In genomic region chr6:144460224-144461095, GRCh38 we compare ENCODE assay signal across 11 cellular contexts.
DNase-seq lines count a peak whose midpoint lies in the region; ATAC-seq lines count a peak whose summit lies in the region.
"Had no signal": no experiment of that assay in that cellular context is flagged by ENCODE, and none has a peak within 500 bp of the region (broad histone marks: within the 10 kb centered on the region; RNA-seq: fewer than 3 reads in every experiment).

No MANE protein-coding gene starts in this region.

- no CpG with 5 or more reads among the region's 6 CpGs for WGBS in neuronal stem cell (ENCODE audit: extremely low coverage in 2 of 2, insufficient read length in 2 of 2, insufficient replicate concordance in 1 of 2), 2 donors

- peaks cover 0 to 2% (median 0%) of the 10 kb centered on the region in 3 donors for H3K27me3 Mint-ChIP-seq in immature natural killer cell (ENCODE audit: low read depth in 3 of 3)
- H3K27me3 Mint-ChIP-seq: dendritic cell treated with granulocyte-macrophage colony-stimulating factor and Interleukin-4, amounts not matched to agents 40 ng/mL and 50 ng/mL, for 4 days had no signal

- peak overlapping the region; percentile 28 to 56 (median 44) for H3K4me3 Mint-ChIP-seq in immature natural killer cell
- H3K4me3 Mint-ChIP-seq: dendritic cell treated with granulocyte-macrophage colony-stimulating factor and Interleukin-4, amounts not matched to agents 40 ng/mL and 50 ng/mL, for 4 days had no signal

- no peak overlapping the region for H3K14ac ChIP-seq in neuronal stem cell (ENCODE audit: low read length)

- no peak overlapping the region for H3K4me2 ChIP-seq in neuronal stem cell (ENCODE audit: insufficient read depth, low read length, poor library complexity, severe bottlenecking)

- H3K9me3 ChIP-seq in neuronal stem cell (replicated peaks in 1 of 2; ENCODE audit: control insufficient read depth in 2 of 2, insufficient read depth in 1 of 2, low read depth in 1 of 2, low read length in 2 of 2) = no peaks in the 10 kb centered on the region
- H3K9me3 ChIP-seq in SJCRH30 (replicated peaks) = no peaks in the 10 kb centered on the region

- no peak overlapping the region for H3K27ac ChIP-seq in neuronal stem cell (replicated peaks; ENCODE audit: low read length)
- H3K27ac ChIP-seq in SJCRH30 = no peak overlapping the region

- H3K4me3 ChIP-seq in neuronal stem cell (ENCODE audit: low read length in 2 of 2) (no peak overlapping the region), SJCRH30 (no peak overlapping the region)

- H2BK5ac ChIP-seq in neuronal stem cell (ENCODE audit: low read length) = no peak overlapping the region

- H3K27ac Mint-ChIP-seq in immature natural killer cell = peak overlapping the region; percentile 71 to 94 (median 88)
- H3K27ac Mint-ChIP-seq: dendritic cell treated with granulocyte-macrophage colony-stimulating factor and Interleukin-4, amounts not matched to agents 40 ng/mL and 50 ng/mL, for 4 days had no signal

- H2BK120ac ChIP-seq in neuronal stem cell (ENCODE audit: low read depth, low read length) = no peak overlapping the region

- no peaks in the 10 kb centered on the region for H3K9me3 Mint-ChIP-seq in immature natural killer cell
- H3K9me3 Mint-ChIP-seq: dendritic cell treated with granulocyte-macrophage colony-stimulating factor and Interleukin-4, amounts not matched to agents 40 ng/mL and 50 ng/mL, for 4 days had no signal

- no peak overlapping the region for H2AFZ ChIP-seq in neuronal stem cell (ENCODE audit: low read length)

- H2AK5ac ChIP-seq in neuronal stem cell (ENCODE audit: low read depth, low read length) = no peak overlapping the region

- H3K36me3 ChIP-seq in neuronal stem cell (replicated peaks in 1 of 2; ENCODE audit: control insufficient read depth in 2 of 2, insufficient read depth in 2 of 2, low read length in 2 of 2) = peaks cover 11 to 71% of the 10 kb centered on the region in 2 donors
- peaks cover 29% of the 10 kb centered on the region for H3K36me3 ChIP-seq in SJCRH30

- H3K4me1 Mint-ChIP-seq in immature natural killer cell = peaks cover 36 to 76% of the 10 kb centered on the region in 2 donors

- no peak overlapping the region for H3K4ac ChIP-seq in neuronal stem cell (ENCODE audit: low read length)

- no peak overlapping the region for H3K9ac ChIP-seq in neuronal stem cell (ENCODE audit: low read depth, low read length, poor library complexity)

- no peak overlapping the region for H4K91ac ChIP-seq in neuronal stem cell (ENCODE audit: low read depth, low read length, poor library complexity)

- H2BK15ac ChIP-seq in neuronal stem cell (ENCODE audit: low read length) = no peak overlapping the region

- no peak overlapping the region for H2BK12ac ChIP-seq in neuronal stem cell (ENCODE audit: low read length)

- H3K36me3 Mint-ChIP-seq in immature natural killer cell = peaks cover 36 to 66% (median 41%) of the 10 kb centered on the region in 3 donors

- H3K79me1 ChIP-seq in neuronal stem cell (ENCODE audit: low read depth, low read length) = no peaks in the 10 kb centered on the region

- H3K4me1 ChIP-seq in neuronal stem cell (ENCODE audit: control insufficient read depth in 2 of 2, insufficient read depth in 1 of 2, low read depth in 1 of 2, low read length in 2 of 2) = no peaks in the 10 kb centered on the region
- H3K4me1 ChIP-seq in SJCRH30 = no peaks in the 10 kb centered on the region

- H3K27me3 ChIP-seq in neuronal stem cell (ENCODE audit: control insufficient read depth in 3 of 3, insufficient read depth in 3 of 3, low read depth in 1 of 3, low read length in 3 of 3) = no peaks in the 10 kb centered on the region
- no peaks in the 10 kb centered on the region for H3K27me3 ChIP-seq in SJCRH30

- ATAC-seq in GM18498 (IDR thresholded peaks at IDR 0.05; ENCODE audit: unreplicated experiment) (peak; percentile 95), GM21367 (IDR thresholded peaks at IDR 0.05; ENCODE audit: unreplicated experiment) (peak; percentile 91), HG03280 (IDR thresholded peaks at IDR 0.05; ENCODE audit: unreplicated experiment) (peak; percentile 86)

- H3K23ac ChIP-seq in neuronal stem cell (ENCODE audit: low read depth, low read length, poor library complexity) = no peak overlapping the region

- no peak overlapping the region for H3K18ac ChIP-seq in neuronal stem cell (ENCODE audit: low read length)

- no peak overlapping the region for H4K8ac ChIP-seq in neuronal stem cell (ENCODE audit: low read depth, low read length)

- DNase-seq in immature natural killer cell (peak; percentile 24 to 42 (median 38)), neuronal stem cell (ENCODE audit: low spot score) (no peak), SJCRH30 (no peak), DMS114 treated with DMSO at 0.1 percent for 48 hours (lab: John Stamatoyannopoulos, UW; ENCODE audit: unreplicated experiment) (no peak), NCI-H1092 (lab: John Stamatoyannopoulos, UW) (no peak)
- DNase-seq: NCI-H1417; stimulated activated CD4-positive, alpha-beta T cell treated with anti-CD3 and anti-CD28 coated beads, Interleukin-4, amount 100 ng/mL, for 4 hours had no signal

Comparison
In these comparisons a context has a peak if more than half of its experiments do, and no peak if none do; other contexts are left out.
1. DNase-seq: peak in immature natural killer cell (3 of 3); none in neuronal stem cell (single experiment), SJCRH30 (0 of 2), DMS114 treated with DMSO at 0.1 percent for 48 hours (single experiment) and NCI-H1092 (single experiment).
2. Peak in every context shown above with its lines, with median percentiles within 50 percentile points of each other: ATAC-seq.